25 cellular contexts compared by ENCODE assay signal in the genomic region with DNA sequence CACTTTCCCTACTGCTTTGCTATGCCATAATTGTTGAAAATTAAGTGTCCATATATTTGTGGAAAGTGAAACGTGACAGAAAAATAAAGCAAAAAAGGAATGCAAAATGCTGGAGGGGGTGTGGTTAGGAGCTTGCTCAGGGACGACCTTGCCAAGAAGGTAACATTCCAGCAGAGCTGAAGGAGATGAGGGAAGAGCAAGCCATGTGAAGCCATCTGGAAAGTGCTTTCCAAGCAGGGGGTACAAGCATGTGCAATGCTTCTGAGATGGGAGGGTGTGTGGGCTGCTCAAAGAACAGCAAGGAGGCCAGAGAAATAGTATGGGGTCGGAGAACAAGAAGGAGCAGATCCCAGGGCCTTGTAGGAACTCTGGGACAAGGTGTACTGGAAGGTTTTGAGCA.
"Had no signal": no experiment of that assay in that cellular context is flagged by ENCODE, and none has a peak within 500 bp of the region (broad histone marks: within the 10 kb centered on the region; RNA-seq: fewer than 3 reads in every experiment).

No MANE protein-coding gene starts in this region.

- H3K36me3 ChIP-seq: lower lobe of right lung, right lobe of liver had no signal

- H3K27ac Mint-ChIP-seq: stimulated activated memory B cell treated with anti-CD40 and anti-IgM and Interleukin-4, amounts not matched to agents 10 μg/mL and 1 μg/mL and 100 μg/mL, for 72 hours; stimulated activated naive CD8-positive, alpha-beta T cell treated with anti-CD3 and anti-CD28 coated beads, Interleukin-15, amount 100 ng/mL, for 72 hours had no signal

- ATAC-seq: left lobe of liver; lower lobe of right lung; naive thymus-derived CD8-positive, alpha-beta T cell; pancreas; psoas muscle; right lobe of liver; stimulated activated memory B cell treated with anti-CD40 and anti-IgM and Interleukin-4, amounts not matched to agents 10 μg/mL and 1 μg/mL and 100 μg/mL, for 72 hours; stimulated activated naive CD8-positive, alpha-beta T cell treated with anti-CD3 and anti-CD28 coated beads, Interleukin-15, amount 100 ng/mL, for 72 hours had no signal

- H3K4me1 Mint-ChIP-seq: naive thymus-derived CD8-positive, alpha-beta T cell; nephron; neural crest cell; stimulated activated memory B cell treated with anti-CD40 and anti-IgM and Interleukin-4, amounts not matched to agents 10 μg/mL and 1 μg/mL and 100 μg/mL, for 72 hours had no signal

- H3K4me3 Mint-ChIP-seq: naive thymus-derived CD8-positive, alpha-beta T cell; nephron; neural crest cell; stimulated activated memory B cell treated with anti-CD40 and anti-IgM and Interleukin-4, amounts not matched to agents 10 μg/mL and 1 μg/mL and 100 μg/mL, for 72 hours; stimulated activated naive CD8-positive, alpha-beta T cell treated with anti-CD3 and anti-CD28 coated beads, Interleukin-15, amount 100 ng/mL, for 72 hours had no signal

- H3K4me3 ChIP-seq: lower lobe of right lung, pancreas, psoas muscle, right atrium auricular region, right lobe of liver, smooth muscle cell, transverse colon, upper lobe of left lung, vagina had no signal

- H3K9me3 ChIP-seq: pancreas, psoas muscle, right lobe of liver, upper lobe of left lung, vagina had no signal

- H3K4me2 ChIP-seq: smooth muscle cell had no signal

- H3K27me3 ChIP-seq: pancreas, right atrium auricular region, right lobe of liver, transverse colon, upper lobe of left lung, vagina had no signal

- H3K27me3 Mint-ChIP-seq: naive thymus-derived CD8-positive, alpha-beta T cell; stimulated activated memory B cell treated with anti-CD40 and anti-IgM and Interleukin-4, amounts not matched to agents 10 μg/mL and 1 μg/mL and 100 μg/mL, for 72 hours; stimulated activated naive CD8-positive, alpha-beta T cell treated with anti-CD3 and anti-CD28 coated beads, Interleukin-15, amount 100 ng/mL, for 72 hours had no signal

- H3K4me1 ChIP-seq: lower lobe of right lung, pancreas, psoas muscle, right atrium auricular region, right lobe of liver, transverse colon, upper lobe of left lung, vagina had no signal

- H3K27ac ChIP-seq: lower lobe of right lung, pancreas, psoas muscle, right atrium auricular region, right lobe of liver, transverse colon, upper lobe of left lung, vagina had no signal

- DNase-seq: hippocampal formation; lower lobe of right lung; mammary epithelial cell; mesenchymal stem cell; naive thymus-derived CD8-positive, alpha-beta T cell; nucleus accumbens; pancreas; psoas muscle; right lobe of liver; stimulated activated CD4-positive, alpha-beta T cell treated with anti-CD3 and anti-CD28 coated beads, Interleukin-1b, Interleukin-23, amount 100 ng/mL, for 48 hours; stimulated activated CD4-positive, alpha-beta T cell treated with anti-CD3 and anti-CD28 coated beads, Interleukin-2, amount 100 ng/mL, for 48 hours; stimulated activated CD4-positive, alpha-beta T cell treated with anti-CD3 and anti-CD28 coated beads, Interleukin-4, amount 100 ng/mL, for 4 hours; stimulated activated CD8-positive, alpha-beta memory T cell treated with anti-CD3 and anti-CD28 coated beads, Interleukin-4, amount 100 ng/mL, for 48 hours; stimulated activated naive CD4-positive, alpha-beta T cell treated with Interleukin-2 at 50 U/mL for 16 hours; stimulated activated naive CD8-positive, alpha-beta T cell treated with anti-CD3 and anti-CD28 coated beads, Interleukin-15, amount 100 ng/mL, for 72 hours; substantia nigra; transverse colon; upper lobe of left lung had no signal
